Comparison of ENCODE assay signal across 29 cellular contexts in genomic region chr3:140294058-140294457, GRCh38.
"Had no signal": no experiment of that assay in that cellular context is flagged by ENCODE, and none has a peak within 500 bp of the region (broad histone marks: within the 10 kb centered on the region; RNA-seq: fewer than 3 reads in every experiment).

No MANE protein-coding gene starts in this region.

- DNase-seq: activated B cell treated with CpG ODN at 0.5 μM for 24 hours; activated CD4-positive, alpha-beta memory T cell treated with anti-CD3 and anti-CD28 coated beads for 36 hours; activated CD4-positive, alpha-beta T cell treated with anti-CD3 and anti-CD28 coated beads for 4 hours; activated CD4-positive, alpha-beta T cell treated with anti-CD3 and anti-CD28 coated beads, Interleukin-2, amount 10 ng/mL, durations not matched to agents 24 days and 14 days; activated CD4-positive, alpha-beta T cell treated with anti-CD3 and anti-CD28 coated beads, Interleukin-2, amount 50 U/mL, for 1 hour; activated CD4-positive, alpha-beta T cell treated with anti-CD3 and anti-CD28 coated beads, Interleukin-2, amount 50 U/mL, for 4 hours; activated CD4-positive, CD25-positive, alpha-beta regulatory T cell treated with anti-CD3 and anti-CD28 coated beads, Interleukin-2, amount 50 U/mL, for 72 hours; activated CD8-positive, alpha-beta memory T cell treated with anti-CD3 and anti-CD28 coated beads, Interleukin-2, amount 50 U/mL, for 4 hours; activated CD8-positive, alpha-beta T cell treated with anti-CD3 and anti-CD28 coated beads for 36 hours; activated effector memory CD4-positive, alpha-beta T cell treated with Interleukin-2 at 50 U/mL for 16 hours; activated gamma-delta T cell; activated naive CD4-positive, alpha-beta T cell treated with anti-CD3 and anti-CD28 coated beads, Interleukin-2, amount 10 ng/mL, durations not matched to agents 7 days and 5 days; activated naive CD4-positive, alpha-beta T cell treated with Interleukin-2 at 50 U/mL for 16 hours; activated naive CD8-positive, alpha-beta T cell treated with anti-CD3 and anti-CD28 coated beads, Interleukin-2, amount 10 ng/mL, durations not matched to agents 7 days and 5 days; activated naive CD8-positive, alpha-beta T cell treated with anti-CD3 and anti-CD28 coated beads, Interleukin-2, amount 50 U/mL, for 24 hours; activated T-cell treated with anti-CD3 and anti-CD28 coated beads for 4 hours; activated T-cell treated with anti-CD3 and anti-CD28 coated beads, Interleukin-2, amount 50 U/mL, for 1 hour; activated T-cell treated with anti-CD3 and anti-CD28 coated beads, Interleukin-2, amount 50 U/mL, for 4 hours; amygdala; anterior cingulate cortex; caudate nucleus; cerebellar nuclear complex; T-helper 1 cell; T-helper 2 cell; T-helper 9 cell had no signal

- H3K36me3 ChIP-seq: ascending aorta, cardiac muscle cell had no signal

- H3K27me3 ChIP-seq: ascending aorta, cardiac muscle cell had no signal

- H3K9me3 ChIP-seq: ascending aorta had no signal

- H3K4me3 ChIP-seq: ascending aorta, cardiac muscle cell had no signal

- H3K27ac ChIP-seq: ascending aorta, cardiac muscle cell, VCaP had no signal

- FAIRE-seq: TTC549 had no signal

- ATAC-seq: activated CD8-positive, alpha-beta T cell treated with anti-CD3 and anti-CD28 coated beads for 36 hours; activated naive CD8-positive, alpha-beta T cell treated with anti-CD3 and anti-CD28 coated beads, Interleukin-2, amount 50 U/mL, for 24 hours; activated T-cell treated with anti-CD3 and anti-CD28 coated beads, Interleukin-2, amount 50 U/mL, for 4 hours had no signal

- H3K4me1 ChIP-seq: ascending aorta had no signal
